In genomic region chr1:236083650-236084385, GRCh38 we compare ENCODE assay signal across 12 cellular contexts. TPM values are rescaled to one million over a fixed set of nuclear protein-coding genes. Genes with fewer than 3 reads are reported as not detected.
DNase-seq lines count a peak whose midpoint lies in the region; ATAC-seq and TF ChIP-seq lines count a peak whose summit lies in the region.
"Had no signal": no experiment of that assay in that cellular context is flagged by ENCODE, and none has a peak within 500 bp of the region (broad histone marks: within the 10 kb centered on the region; RNA-seq: fewer than 3 reads in every experiment).

No MANE protein-coding gene starts in this region.

- peaks cover 11% of the 10 kb centered on the region for H3K4me1 Mint-ChIP-seq in mesothelial cell of epicardium

- H3K27ac Mint-ChIP-seq in mesothelial cell of epicardium = peak overlapping the region; percentile 27
- H3K27ac Mint-ChIP-seq: H9; T-helper 1 cell treated with Interleukin-12 subunit alpha and Interleukin-12 subunit beta and Interleukin-4 antibody, amounts not matched to agents 30 μg/mL and 1 μg/mL, for 36 hours had no signal

- ATAC-seq in GM18511 (IDR thresholded peaks at IDR 0.05; ENCODE audit: unreplicated experiment) = peak; percentile 56

- H3K4me3 Mint-ChIP-seq in mesothelial cell of epicardium = peak overlapping the region; percentile 5
- H3K4me3 Mint-ChIP-seq: H9; T-helper 1 cell treated with Interleukin-12 subunit alpha and Interleukin-12 subunit beta and Interleukin-4 antibody, amounts not matched to agents 30 μg/mL and 1 μg/mL, for 36 hours had no signal

- TF ChIP-seq CTCF in mesothelial cell of epicardium (IDR thresholded peaks at IDR 0.05; ENCODE audit: unreplicated experiment) (no peak), dorsolateral prefrontal cortex (IDR thresholded peaks at IDR 0.05 in 54 of 56, conservative IDR thresholded peaks at IDR 0.05 in 2 of 56; ENCODE audit: low read depth in 1 of 56, partially characterized antibody in 56 of 56) (no peak)

- H3K36me3 Mint-ChIP-seq in mesothelial cell of epicardium = no peaks in the 10 kb centered on the region

- intact Hi-C loops in dorsolateral prefrontal cortex (cut with DNase I) = no loop called here

- H3K27me3 Mint-ChIP-seq in mesothelial cell of epicardium (ENCODE audit: low read depth) = no peaks in the 10 kb centered on the region

- H3K4me3 ChIP-seq in dorsolateral prefrontal cortex = no peak overlapping the region

- H3K27ac ChIP-seq in dorsolateral prefrontal cortex = no peak overlapping the region

- H3K9me3 Mint-ChIP-seq in mesothelial cell of epicardium = no peaks in the 10 kb centered on the region
- H3K9me3 Mint-ChIP-seq: H9 had no signal

- H3K27me3 ChIP-seq in dorsolateral prefrontal cortex = peaks cover 0 to 5% (median 0%) of the 10 kb centered on the region in 45 donors

- DNase-seq in M059J (ENCODE audit: low read depth) = peak; percentile 41
- peak; percentile 24 for DNase-seq in dermis blood vessel endothelial cell
- no peak for DNase-seq in mesothelial cell of epicardium (ENCODE audit: low spot score in 2 of 2, unreplicated experiment in 2 of 2)
- DNase-seq in dorsolateral prefrontal cortex = no peak
- DNase-seq in MV-4-11 (lab: John Stamatoyannopoulos, UW) = no peak
- DNase-seq in NCI-H1417 treated with DMSO at 0.1 percent for 48 hours (lab: John Stamatoyannopoulos, UW) = no peak
- DNase-seq: amniotic stem cell, COR-L47, H9, NCI-H2081 had no signal

RNA-seq across cellular contexts. Expression of gene NID1, which starts 18.9 kb away (rescaled TPM):
- total RNA-seq in M059J (2014; rRNA removed; shearing (Covaris generic)) = 33.1 and 60.4 TPM in 2 replicates
- total RNA-seq in dermis blood vessel endothelial cell (196 and 425 TPM in 2 replicates), mesothelial cell of epicardium (42.4 to 45.5 TPM (median 45.0 TPM) in 3 replicates), dorsolateral prefrontal cortex (10 to 100 TPM in 19 of 120 experiments, 1 to 10 TPM in 101; 2.7 to 23.3 (median 5.6) TPM)

RNA-seq across cellular contexts. Expression of gene GPR137B, which starts 58.5 kb away (rescaled TPM):
- 10.2 and 14.2 TPM in 2 replicates for total RNA-seq in M059J (2014; rRNA removed; shearing (Covaris generic))
- total RNA-seq in dermis blood vessel endothelial cell = 6.1 and 10.2 TPM in 2 replicates
- 22.1 to 25.2 TPM (median 23.1 TPM) in 3 replicates for total RNA-seq in mesothelial cell of epicardium
- total RNA-seq in dorsolateral prefrontal cortex = 10 to 100 TPM; 21.7 to 63.1 (median 38.2) TPM

Comparison
In these comparisons a context has a peak if more than half of its experiments do, and no peak if none do; other contexts are left out.
1. DNase-seq: peak in M059J (single experiment) and dermis blood vessel endothelial cell (single experiment); none in mesothelial cell of epicardium (0 of 2), dorsolateral prefrontal cortex (0 of 10), MV-4-11 (single experiment) and NCI-H1417 treated with DMSO at 0.1 percent for 48 hours (single experiment).